1 cellular context compared by ENCODE assay signal in genomic region chr1:28885982-28886730, GRCh38.
TF ChIP-seq lines count a peak whose summit lies in the region.

No MANE protein-coding gene starts in this region.

TF ChIP-seq in HepG2, 621 proteins besides CTCF, POLR2A, EP300 and RAD21:
- TF ChIP-seq UBTF (CRISPR knock-in tag; IDR thresholded peaks at IDR 0.05) (peak; percentile 1; the same call in 1 of the 2 replicates), HINFP (CRISPR knock-in tag; IDR thresholded peaks at IDR 0.05; ENCODE audit: low read depth) (no peak), MTERF4 (CRISPR knock-in tag; IDR thresholded peaks at IDR 0.05) (0 out of 2 replicates have a peak, but pooled peaks have one; percentile 16), JUNB (CRISPR knock-in tag; IDR thresholded peaks at IDR 0.05; ENCODE audit: borderline replicate concordance) (no peak)
TF ChIP-seq in HepG2: peak in this region for 2.
